ENCODE assay signal across 1 cellular context in the genomic region with DNA sequence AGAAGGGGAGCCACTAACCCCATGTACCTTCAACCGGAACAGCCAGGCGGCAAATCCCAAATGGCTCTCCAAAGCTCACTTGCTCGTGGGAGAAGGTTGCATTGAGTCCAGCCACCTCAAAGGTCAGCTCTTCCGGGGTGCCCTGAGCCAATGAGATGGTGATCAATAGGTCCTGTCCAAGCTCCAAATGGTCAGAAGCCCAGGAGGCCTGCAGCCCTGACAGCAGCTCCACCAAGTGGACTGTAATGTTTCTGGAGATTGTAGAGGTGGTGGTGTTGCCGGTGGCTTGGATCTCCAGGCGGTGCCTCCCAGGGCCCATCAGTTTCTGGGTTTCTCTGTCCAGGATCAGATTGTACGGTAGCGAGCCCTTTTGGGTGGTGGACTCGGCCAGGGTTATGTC.
A peak's percentile ranks its signal among the peaks of the same experiment; 100 is the strongest.
TF ChIP-seq lines count a peak whose summit lies in the region.

No MANE protein-coding gene starts in this region.

TF ChIP-seq in HepG2, 621 proteins besides CTCF, POLR2A, EP300 and RAD21 (continued from another document):
- TF ChIP-seq KIAA2018 (CRISPR knock-in tag; IDR thresholded peaks at IDR 0.05; ENCODE audit: borderline replicate concordance) (no peak), PHF21A (CRISPR knock-in tag; IDR thresholded peaks at IDR 0.05) (peak; percentile 40; the same call in 1 of the 2 replicates), MEF2D (CRISPR knock-in tag; IDR thresholded peaks at IDR 0.05) (no peak), YY1 (IDR thresholded peaks at IDR 0.05; ENCODE audit: insufficient read depth, insufficient replicate concordance, low read depth, low read length) (peak; percentile 43), ZSCAN25 (CRISPR knock-in tag; IDR thresholded peaks at IDR 0.05) (peak; percentile 34; the same call in 1 of the 2 replicates), ZNF354B (CRISPR knock-in tag; IDR thresholded peaks at IDR 0.05) (no peak), RBM22 (optimal IDR thresholded peaks at IDR 0.05; ENCODE audit: low read length) (no peak), ZNF878 (CRISPR knock-in tag; IDR thresholded peaks at IDR 0.05) (no peak), ZFP1 (CRISPR knock-in tag; IDR thresholded peaks at IDR 0.05) (no peak), KAT2B (IDR thresholded peaks at IDR 0.05; ENCODE audit: borderline replicate concordance, low read depth, low read length) (no peak; the same call in 1 of the 2 replicates), FOSL2 (CRISPR knock-in tag; IDR thresholded peaks at IDR 0.05) (peak; percentile 34; the same call in 1 of the 2 replicates), CEBPB (IDR thresholded peaks at IDR 0.05; ENCODE audit: borderline replicate concordance, low read depth, low read length) (no peak), ZNF83 (CRISPR knock-in tag; IDR thresholded peaks at IDR 0.05; ENCODE audit: borderline replicate concordance) (no peak), FUBP1 (CRISPR knock-in tag; IDR thresholded peaks at IDR 0.05; ENCODE audit: borderline replicate concordance) (no peak), SP2 (CRISPR knock-in tag; IDR thresholded peaks at IDR 0.05) (no peak), KAT8 (CRISPR knock-in tag; IDR thresholded peaks at IDR 0.05) (peak; percentile 51; the same call in 1 of the 2 replicates), ONECUT2 (CRISPR knock-in tag; IDR thresholded peaks at IDR 0.05) (no peak), TEF (CRISPR knock-in tag; IDR thresholded peaks at IDR 0.05) (no peak), KLF15 (CRISPR knock-in tag; IDR thresholded peaks at IDR 0.05; ENCODE audit: borderline replicate concordance) (no peak), EED (CRISPR knock-in tag; IDR thresholded peaks at IDR 0.05) (0 out of 2 replicates have a peak, but pooled peaks have one; percentile 32), HNF4A (CRISPR knock-in tag; IDR thresholded peaks at IDR 0.05) (peak; percentile 64), TAF1 (CRISPR knock-in tag; IDR thresholded peaks at IDR 0.05) (no peak), ZNF44 (CRISPR knock-in tag; IDR thresholded peaks at IDR 0.05) (no peak), JUNB (CRISPR knock-in tag; IDR thresholded peaks at IDR 0.05; ENCODE audit: borderline replicate concordance) (no peak), THAP11 (CRISPR knock-in tag; IDR thresholded peaks at IDR 0.05) (peak; percentile 63), MYC (CRISPR knock-in tag; IDR thresholded peaks at IDR 0.05; ENCODE audit: borderline replicate concordance) (no peak), GABPB1 (CRISPR knock-in tag; IDR thresholded peaks at IDR 0.05) (peak; percentile 54), MBD4 (IDR thresholded peaks at IDR 0.05; ENCODE audit: borderline replicate concordance, low read length) (no peak), ELF1 (CRISPR knock-in tag; IDR thresholded peaks at IDR 0.05) (peak; percentile 82), HNF4G (IDR thresholded peaks at IDR 0.05; ENCODE audit: borderline replicate concordance, low read depth, low read length) (peak; percentile 31; the same call in 1 of the 2 replicates), HNF4G (CRISPR knock-in tag; IDR thresholded peaks at IDR 0.05; ENCODE audit: borderline replicate concordance, low read depth) (no peak), IRX3 (CRISPR knock-in tag; IDR thresholded peaks at IDR 0.05; ENCODE audit: borderline replicate concordance, low read depth) (no peak), ZNF441 (CRISPR knock-in tag; IDR thresholded peaks at IDR 0.05; ENCODE audit: borderline replicate concordance) (no peak), MIXL1 (CRISPR knock-in tag; IDR thresholded peaks at IDR 0.05) (peak; percentile 56), ZFP91 (CRISPR knock-in tag; IDR thresholded peaks at IDR 0.05; ENCODE audit: borderline replicate concordance) (peak; percentile 23; the same call in 1 of the 2 replicates), ZNF33A (CRISPR knock-in tag; IDR thresholded peaks at IDR 0.05; ENCODE audit: borderline replicate concordance) (no peak), XRCC5 (optimal IDR thresholded peaks at IDR 0.05; ENCODE audit: low read length) (peak; percentile 19)
- TF ChIP-seq, protein P1, sequence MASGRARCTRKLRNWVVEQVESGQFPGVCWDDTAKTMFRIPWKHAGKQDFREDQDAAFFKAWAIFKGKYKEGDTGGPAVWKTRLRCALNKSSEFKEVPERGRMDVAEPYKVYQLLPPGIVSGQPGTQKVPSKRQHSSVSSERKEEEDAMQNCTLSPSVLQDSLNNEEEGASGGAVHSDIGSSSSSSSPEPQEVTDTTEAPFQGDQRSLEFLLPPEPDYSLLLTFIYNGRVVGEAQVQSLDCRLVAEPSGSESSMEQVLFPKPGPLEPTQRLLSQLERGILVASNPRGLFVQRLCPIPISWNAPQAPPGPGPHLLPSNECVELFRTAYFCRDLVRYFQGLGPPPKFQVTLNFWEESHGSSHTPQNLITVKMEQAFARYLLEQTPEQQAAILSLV (CRISPR knock-in tag; IDR thresholded peaks at IDR 0.05; ENCODE audit: borderline replicate concordance) = no peak
- TF ChIP-seq, protein P2, sequence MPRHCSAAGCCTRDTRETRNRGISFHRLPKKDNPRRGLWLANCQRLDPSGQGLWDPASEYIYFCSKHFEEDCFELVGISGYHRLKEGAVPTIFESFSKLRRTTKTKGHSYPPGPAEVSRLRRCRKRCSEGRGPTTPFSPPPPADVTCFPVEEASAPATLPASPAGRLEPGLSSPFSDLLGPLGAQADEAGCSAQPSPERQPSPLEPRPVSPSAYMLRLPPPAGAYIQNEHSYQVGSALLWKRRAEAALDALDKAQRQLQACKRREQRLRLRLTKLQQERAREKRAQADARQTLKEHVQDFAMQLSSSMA (CRISPR knock-in tag; IDR thresholded peaks at IDR 0.05) = no peak
- TF ChIP-seq, protein P3, sequence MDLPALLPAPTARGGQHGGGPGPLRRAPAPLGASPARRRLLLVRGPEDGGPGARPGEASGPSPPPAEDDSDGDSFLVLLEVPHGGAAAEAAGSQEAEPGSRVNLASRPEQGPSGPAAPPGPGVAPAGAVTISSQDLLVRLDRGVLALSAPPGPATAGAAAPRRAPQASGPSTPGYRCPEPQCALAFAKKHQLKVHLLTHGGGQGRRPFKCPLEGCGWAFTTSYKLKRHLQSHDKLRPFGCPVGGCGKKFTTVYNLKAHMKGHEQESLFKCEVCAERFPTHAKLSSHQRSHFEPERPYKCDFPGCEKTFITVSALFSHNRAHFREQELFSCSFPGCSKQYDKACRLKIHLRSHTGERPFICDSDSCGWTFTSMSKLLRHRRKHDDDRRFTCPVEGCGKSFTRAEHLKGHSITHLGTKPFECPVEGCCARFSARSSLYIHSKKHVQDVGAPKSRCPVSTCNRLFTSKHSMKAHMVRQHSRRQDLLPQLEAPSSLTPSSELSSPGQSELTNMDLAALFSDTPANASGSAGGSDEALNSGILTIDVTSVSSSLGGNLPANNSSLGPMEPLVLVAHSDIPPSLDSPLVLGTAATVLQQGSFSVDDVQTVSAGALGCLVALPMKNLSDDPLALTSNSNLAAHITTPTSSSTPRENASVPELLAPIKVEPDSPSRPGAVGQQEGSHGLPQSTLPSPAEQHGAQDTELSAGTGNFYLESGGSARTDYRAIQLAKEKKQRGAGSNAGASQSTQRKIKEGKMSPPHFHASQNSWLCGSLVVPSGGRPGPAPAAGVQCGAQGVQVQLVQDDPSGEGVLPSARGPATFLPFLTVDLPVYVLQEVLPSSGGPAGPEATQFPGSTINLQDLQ (CRISPR knock-in tag; IDR thresholded peaks at IDR 0.05) = no peak
TF ChIP-seq in HepG2: peak in this region for 71.
